7 cellular contexts compared by ENCODE assay signal in the genomic region with DNA sequence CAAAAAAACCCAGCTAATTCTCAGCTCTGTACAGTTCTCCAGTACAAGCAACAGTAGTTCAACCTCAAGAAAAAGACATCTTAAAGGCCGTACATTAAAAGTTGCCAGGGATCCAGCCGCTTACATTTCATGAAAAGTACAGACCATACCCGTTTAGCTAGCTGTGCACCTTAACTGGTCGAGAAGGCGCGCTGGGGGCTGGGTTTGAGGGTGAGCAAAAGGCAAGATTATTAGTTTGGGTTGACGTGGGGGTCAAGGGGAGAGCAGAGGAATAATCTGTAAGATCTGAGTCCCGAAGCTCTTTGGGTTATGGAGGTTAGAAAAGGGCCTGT. TPM values are rescaled to one million over a fixed set of nuclear protein-coding genes. Genes with fewer than 3 reads are reported as not detected.
DNase-seq lines count a peak whose midpoint lies in the region; ATAC-seq and TF ChIP-seq lines count a peak whose summit lies in the region.

No MANE protein-coding gene starts in this region.

- H3K4me1 ChIP-seq in NT2/D1 (ENCODE audit: insufficient read depth, insufficient read length) (no peaks in the 10 kb centered on the region), prostate gland (replicated peaks) (peaks cover 3% of the 10 kb centered on the region), vagina (peaks cover 38% of the 10 kb centered on the region)

- peak overlapping the region; percentile 83 for H3K9ac ChIP-seq in NT2/D1 (ENCODE audit: insufficient read length, low read depth)

- H3K4me3 ChIP-seq in NT2/D1 (ENCODE audit: insufficient read length, low read depth) (peak overlapping the region; percentile 92), prostate gland (peak overlapping the region; percentile 85 to 88), vagina (peak overlapping the region; percentile 63 to 86)

- intact Hi-C loops in prostate gland (cut with DNase I) = no loop called here
- intact Hi-C loops in vagina (cut with DNase I) = no loop called here

- H3K27ac ChIP-seq in prostate gland (peak overlapping the region; percentile 88 to 90), vagina (peak overlapping the region; percentile 97)

- peaks cover 4% of the 10 kb centered on the region for H3K36me3 ChIP-seq in NT2/D1 (ENCODE audit: insufficient read depth, insufficient read length, low read length)
- no peaks in the 10 kb centered on the region for H3K36me3 ChIP-seq in prostate gland
- H3K36me3 ChIP-seq in vagina = no peaks in the 10 kb centered on the region

- H3K27me3 ChIP-seq in NT2/D1 (ENCODE audit: insufficient read depth, insufficient read length) (no peaks in the 10 kb centered on the region), prostate gland (replicated peaks; ENCODE audit: insufficient read depth) (no peaks in the 10 kb centered on the region), vagina (no peaks in the 10 kb centered on the region)

- no peak for DNase-seq in NT2/D1 (ENCODE audit: low read depth, low spot score)
- peak; percentile 15 to 24 for DNase-seq in activated T-helper 1 cell treated with anti-CD3 and anti-CD28 coated beads, Interleukin-2, amount 50 U/mL, for 16 hours (ENCODE audit: low read depth in 1 of 2, low spot score in 1 of 2)
- DNase-seq in germinal center (ENCODE audit: low spot score) = peak; percentile 19
- DNase-seq in prostate gland (ENCODE audit: low spot score) = peak; percentile 44
- peak in 1 of 2 donors; percentile 88 for DNase-seq in vagina (ENCODE audit: extremely low spot score in 2 of 2)

- TF ChIP-seq POLR2A in prostate gland (IDR thresholded peaks at IDR 0.05) (no peak), vagina (IDR thresholded peaks at IDR 0.05) (no peak)

- ATAC-seq in GM18517 (IDR thresholded peaks at IDR 0.05; ENCODE audit: unreplicated experiment) = peak; percentile 18
- ATAC-seq in HG02852 (IDR thresholded peaks at IDR 0.05; ENCODE audit: unreplicated experiment) = peak; percentile 19

- H3K9me3 ChIP-seq in NT2/D1 (ENCODE audit: insufficient read depth, low read length) = no peaks in the 10 kb centered on the region
- H3K9me3 ChIP-seq in prostate gland = no peaks in the 10 kb centered on the region
- H3K9me3 ChIP-seq in vagina = no peaks in the 10 kb centered on the region

- under 1% methylated on average over 8 of the region's 8 CpGs for WGBS in prostate gland

- TF ChIP-seq CTCF in prostate gland (IDR thresholded peaks at IDR 0.05) (no peak), vagina (IDR thresholded peaks at IDR 0.05) (no peak)

RNA-seq across cellular contexts. Expression of a gene that starts 0.6 kb away (rescaled TPM):
- 10 to 100 TPM; 35.2 to 36.2 TPM for total RNA-seq in prostate gland
- 38.3 TPM for total RNA-seq in vagina
